Comparison of ENCODE assay signal across 15 cellular contexts in genomic region chr10:78768041-78768569, GRCh38.
DNase-seq lines count a peak whose midpoint lies in the region; ATAC-seq lines count a peak whose summit lies in the region.
"Had no signal": no experiment of that assay in that cellular context is flagged by ENCODE, and none has a peak within 500 bp of the region (broad histone marks: within the 10 kb centered on the region; RNA-seq: fewer than 3 reads in every experiment).

No MANE protein-coding gene starts in this region.

- H2BK5ac ChIP-seq in mesenchymal stem cell (ENCODE audit: low read depth, low read length, poor library complexity, severe bottlenecking), result peak overlapping the region; percentile 1

- H3K18ac ChIP-seq in mesenchymal stem cell (ENCODE audit: low read depth in 1 of 2, low read length in 2 of 2), result peak overlapping the region in 1 of 2 experiments; percentile 0

- H3K9me3 ChIP-seq in HUES6 (ENCODE audit: control insufficient read depth, insufficient read depth, low read depth, low read length) (no peaks in the 10 kb centered on the region), SJCRH30 (replicated peaks) (no peaks in the 10 kb centered on the region), mesenchymal stem cell (ENCODE audit: control insufficient read depth, low read length) (no peaks in the 10 kb centered on the region)
- H3K9me3 ChIP-seq: SJSA1 had no signal

- no peak overlapping the region for H3K4me2 ChIP-seq in mesenchymal stem cell (ENCODE audit: low read length, poor library complexity, severe bottlenecking)

- peak overlapping the region; percentile 12 for H2BK15ac ChIP-seq in mesenchymal stem cell (ENCODE audit: low read depth, poor library complexity, severe bottlenecking)

- H3K4me3 ChIP-seq in HUES6 (ENCODE audit: low read depth, low read length) (no peak overlapping the region), SJCRH30 (no peak overlapping the region), mesenchymal stem cell (ENCODE audit: insufficient read depth in 1 of 2, low read depth in 1 of 2, low read length in 2 of 2) (no peak overlapping the region)
- H3K4me3 ChIP-seq: SJSA1 had no signal

- no peak overlapping the region for H3K4ac ChIP-seq in mesenchymal stem cell (ENCODE audit: low read depth in 1 of 2, low read length in 2 of 2)

- H3K36me3 ChIP-seq in HUES6 (ENCODE audit: control insufficient read depth, insufficient read depth, low read length) (no peaks in the 10 kb centered on the region), SJCRH30 (no peaks in the 10 kb centered on the region), mesenchymal stem cell (ENCODE audit: control insufficient read depth in 1 of 2, insufficient read depth in 2 of 2, low read depth in 1 of 2, low read length in 2 of 2) (peaks cover 0 to 3% of the 10 kb centered on the region in 2 experiments)
- H3K36me3 ChIP-seq: SJSA1 had no signal

- ATAC-seq in HG03432 (IDR thresholded peaks at IDR 0.05; ENCODE audit: unreplicated experiment), result no peak

- no peak overlapping the region for H2AFZ ChIP-seq in mesenchymal stem cell (ENCODE audit: low read depth, low read length)

- H3K23ac ChIP-seq in mesenchymal stem cell (ENCODE audit: low read length in 2 of 2), result no peak overlapping the region

- H3K9ac ChIP-seq in HUES6 (ENCODE audit: low read length) (peak overlapping the region; percentile 54), mesenchymal stem cell (ENCODE audit: low read length) (no peak overlapping the region)

- DNase-seq in SJCRH30 (peak; percentile 26 to 27), mesenchymal stem cell (no peak), posterior vena cava (ENCODE audit: low spot score) (peak; percentile 71), iPS-NIHi11 (ENCODE audit: low spot score) (no peak)
- no peak for DNase-seq in stimulated activated naive CD4-positive, alpha-beta T cell treated with Interleukin-2 at 50 U/mL for 16 hours (lab: John Stamatoyannopoulos, UW)
- DNase-seq: DMS 273 treated with DMSO at 0.1 percent for 48 hours, EL, HCEC 1CT, NCI-H1436 treated with DMSO at 0.1 percent for 48 hours, NCI-H2081, NCI-H524 had no signal

- H4K8ac ChIP-seq in mesenchymal stem cell (ENCODE audit: low read length), result no peak overlapping the region

- peak overlapping the region; percentile 38 to 67 for H2BK12ac ChIP-seq in mesenchymal stem cell (ENCODE audit: low read length in 2 of 2)

- peak overlapping the region in 1 of 2 experiments; percentile 12 for H3K14ac ChIP-seq in mesenchymal stem cell (ENCODE audit: low read length in 2 of 2)

- intact Hi-C loops in posterior vena cava (cut with DNase I), result no loop called here

- H3K27me3 ChIP-seq in HUES6 (ENCODE audit: control insufficient read depth, insufficient read depth, low read length) (no peaks in the 10 kb centered on the region), SJCRH30 (no peaks in the 10 kb centered on the region), mesenchymal stem cell (ENCODE audit: control insufficient read depth in 1 of 2, insufficient read depth in 1 of 2, low read length in 2 of 2) (peaks cover 0 to 4% of the 10 kb centered on the region in 2 experiments)
- H3K27me3 ChIP-seq: SJSA1 had no signal

- 55% methylated on average over 8 of the region's 8 CpGs for WGBS in mesenchymal stem cell

- no peaks in the 10 kb centered on the region for H3K79me1 ChIP-seq in mesenchymal stem cell (replicated peaks; ENCODE audit: low read length, poor library complexity, severe bottlenecking)

- peak overlapping the region; percentile 6 for H2AK5ac ChIP-seq in mesenchymal stem cell (ENCODE audit: low read length, severe bottlenecking)

- H3K4me1 ChIP-seq in HUES6 (ENCODE audit: control insufficient read depth, insufficient read depth, low read length), result peaks cover 14% of the 10 kb centered on the region; the same call in 1 of the 2 replicates
- peaks cover 36% of the 10 kb centered on the region for H3K4me1 ChIP-seq in SJCRH30
- H3K4me1 ChIP-seq in mesenchymal stem cell (ENCODE audit: control insufficient read depth, insufficient read depth, low read depth, low read length), result peaks cover 38% of the 10 kb centered on the region

- peak overlapping the region; percentile 29 for H4K91ac ChIP-seq in mesenchymal stem cell (ENCODE audit: low read length)

- H3K27ac ChIP-seq in HUES6 (ENCODE audit: low read depth, low read length) (no peak overlapping the region), SJCRH30 (peak overlapping the region; percentile 31; the same call in 1 of the 2 replicates), mesenchymal stem cell (ENCODE audit: low read length, poor library complexity, severe bottlenecking) (no peak overlapping the region)
- H3K27ac ChIP-seq: RWPE1, SJSA1 had no signal

- no peak overlapping the region for H2BK120ac ChIP-seq in mesenchymal stem cell (ENCODE audit: low read depth, low read length)

Comparison
In these comparisons a context has a peak if more than half of its experiments do, and no peak if none do; other contexts are left out.
1. DNase-seq: peak in SJCRH30 (2 of 2) and posterior vena cava (single experiment); none in mesenchymal stem cell (single experiment), stimulated activated naive CD4-positive, alpha-beta T cell treated with Interleukin-2 at 50 U/mL for 16 hours (single experiment) and iPS-NIHi11 (single experiment).